Comparison of ENCODE assay signal across 24 cellular contexts in genomic region chr1:239723821-239724367, GRCh38.
DNase-seq lines count a peak whose midpoint lies in the region; ATAC-seq and TF ChIP-seq lines count a peak whose summit lies in the region.
"Had no signal": no experiment of that assay in that cellular context is flagged by ENCODE, and none has a peak within 500 bp of the region (broad histone marks: within the 10 kb centered on the region; RNA-seq: fewer than 3 reads in every experiment).

No MANE protein-coding gene starts in this region.

- DNase-seq in NCI-H748 (lab: John Stamatoyannopoulos, UW; ENCODE audit: unreplicated experiment) (peak; percentile 6), NCI-H748 treated with DMSO at 0.1 percent for 48 hours (lab: John Stamatoyannopoulos, UW) (no peak), PC-3 (peak; percentile 38), lower lobe of right lung (no peak), retina (no peak), activated gamma-delta T cell (lab: John Stamatoyannopoulos, UW) (no peak)
- DNase-seq in CD4-positive, CD25-positive, alpha-beta regulatory T cell = no peak
- no peak for DNase-seq in activated CD4-positive, CD25-positive, alpha-beta regulatory T cell (lab: John Stamatoyannopoulos, UW)
- DNase-seq: 8988T; DMS79 treated with DMSO at 0.1 percent for 48 hours; H7; MM.1S; NCI-H1048; NCI-H1417 treated with DMSO at 0.1 percent for 48 hours; NCI-H187; NCI-H526 treated with DMSO at 0.1 percent for 48 hours; NK-92 treated with Interleukin-12 subunit alpha and Interleukin-12 subunit beta, amount 100 ng/mL, for 24 hours; SIG-M5; SK-N-SH had no signal

- H3F3A ChIP-seq in PC-3 (ENCODE audit: low read length, unreplicated experiment) = no peaks in the 10 kb centered on the region

- no peaks in the 10 kb centered on the region for H3K9me2 ChIP-seq in PC-3 (replicated peaks; ENCODE audit: low read length)
- H3K9me2 ChIP-seq: SK-N-SH had no signal

- peaks cover 18 to 65% (median 29%) of the 10 kb centered on the region in 4 donors for H3K4me1 Mint-ChIP-seq in CD4-positive, CD25-positive, alpha-beta regulatory T cell

- ATAC-seq in CD4-positive, CD25-positive, alpha-beta regulatory T cell (ENCODE audit: low read depth in 2 of 2) = no peak
- peak; percentile 78 for ATAC-seq in PC-3
- ATAC-seq in lower lobe of right lung = peak; percentile 47 to 68
- ATAC-seq: GM12878, HepG2, K562, Panc1 had no signal

- peaks cover 8% of the 10 kb centered on the region for H3K36me3 Mint-ChIP-seq in CD4-positive, CD25-positive, alpha-beta regulatory T cell

- CTCF ChIA-PET in PC-3 (lab: Charles Lee) = no interaction called here

- H3K27ac Mint-ChIP-seq in CD4-positive, CD25-positive, alpha-beta regulatory T cell = peak overlapping the region in 2 of 3 donors; percentile 43 to 88

- POLR2A ChIA-PET in PC-3 (lab: Charles Lee; ENCODE audit: unreplicated experiment) = no interaction called here

- H3K4me3 ChIP-seq in CD4-positive, CD25-positive, alpha-beta regulatory T cell (ENCODE audit: low read depth, low read length) = peak overlapping the region; percentile 5
- H3K4me3 ChIP-seq in PC-3 (ENCODE audit: low read length) = no peak overlapping the region
- no peak overlapping the region for H3K4me3 ChIP-seq in lower lobe of right lung
- H3K4me3 ChIP-seq: BLaER1 treated with 17β-estradiol and CSF1 and Interleukin-3, amounts not matched to agents 10 nM and 100 nM; GM12878; K562 had no signal

- no peak overlapping the region for H3K27ac ChIP-seq in CD4-positive, CD25-positive, alpha-beta regulatory T cell (ENCODE audit: insufficient read depth, low read length, poor library complexity, severe bottlenecking)
- H3K27ac ChIP-seq in PC-3 (ENCODE audit: low read length) (no peak overlapping the region), lower lobe of right lung (no peak overlapping the region)
- H3K27ac ChIP-seq: BLaER1 treated with 17β-estradiol and CSF1 and Interleukin-3, amounts not matched to agents 10 nM and 100 nM had no signal

- peaks cover 19% of the 10 kb centered on the region for H3K4me1 ChIP-seq in CD4-positive, CD25-positive, alpha-beta regulatory T cell (ENCODE audit: control insufficient read depth, insufficient read depth, low read length, poor library complexity, severe bottlenecking)
- H3K4me1 ChIP-seq in PC-3 (ENCODE audit: insufficient read depth, low read length) = no peaks in the 10 kb centered on the region
- H3K4me1 ChIP-seq in lower lobe of right lung = peaks cover 5% of the 10 kb centered on the region

- peak overlapping the region in 2 of 4 donors; percentile 7 to 38 for H3K4me3 Mint-ChIP-seq in CD4-positive, CD25-positive, alpha-beta regulatory T cell

- no peaks in the 10 kb centered on the region for H3K9me3 ChIP-seq in CD4-positive, CD25-positive, alpha-beta regulatory T cell (ENCODE audit: control insufficient read depth in 2 of 2, low read length in 2 of 2)
- H3K9me3 ChIP-seq in PC-3 (ENCODE audit: low read length) = no peaks in the 10 kb centered on the region
- no peaks in the 10 kb centered on the region for H3K9me3 ChIP-seq in lower lobe of right lung
- H3K9me3 ChIP-seq: BLaER1 treated with 17β-estradiol and CSF1 and Interleukin-3, amounts not matched to agents 10 nM and 100 nM; SK-N-SH had no signal

- H2AFZ ChIP-seq in PC-3 (ENCODE audit: low read length) = no peak overlapping the region

- BruUV-seq in PC-3 (replicated peaks; lab: Mats Ljungman, UMichigan) = no TSS peak

- H3K4me2 ChIP-seq in PC-3 (ENCODE audit: low read length) = no peak overlapping the region
- H3K4me2 ChIP-seq: BLaER1 treated with 17β-estradiol and CSF1 and Interleukin-3, amounts not matched to agents 10 nM and 100 nM; SK-N-SH had no signal

- H3K9ac ChIP-seq in PC-3 (ENCODE audit: low read length) = no peak overlapping the region
- H3K9ac ChIP-seq: BLaER1 treated with 17β-estradiol and CSF1 and Interleukin-3, amounts not matched to agents 10 nM and 100 nM; SK-N-SH had no signal

- no peaks in the 10 kb centered on the region for H3K27me3 Mint-ChIP-seq in CD4-positive, CD25-positive, alpha-beta regulatory T cell

- peaks cover 0 to 7% (median 0%) of the 10 kb centered on the region in 7 donors for H3K9me3 Mint-ChIP-seq in CD4-positive, CD25-positive, alpha-beta regulatory T cell

- no peaks in the 10 kb centered on the region for H4K20me1 ChIP-seq in PC-3 (ENCODE audit: low read length)
- H4K20me1 ChIP-seq: BLaER1 treated with 17β-estradiol and CSF1 and Interleukin-3, amounts not matched to agents 10 nM and 100 nM had no signal

- intact Hi-C loops in PC-3 (cut with micrococcal nuclease) (loop anchor here (2.0 kb wide), 1 partner anchor 41 kb away; no protein-coding TSS in a partner anchor), lower lobe of right lung (cut with DNase I) (no loop called here)

- no peaks in the 10 kb centered on the region for H3K36me3 ChIP-seq in CD4-positive, CD25-positive, alpha-beta regulatory T cell (ENCODE audit: control insufficient read depth, insufficient read depth, low read length)
- H3K36me3 ChIP-seq in PC-3 (ENCODE audit: low read depth, low read length) = no peaks in the 10 kb centered on the region
- H3K36me3 ChIP-seq in lower lobe of right lung = no peaks in the 10 kb centered on the region
- H3K36me3 ChIP-seq: BLaER1 treated with 17β-estradiol and CSF1 and Interleukin-3, amounts not matched to agents 10 nM and 100 nM had no signal

- no peaks in the 10 kb centered on the region for H3K79me2 ChIP-seq in PC-3 (ENCODE audit: low read length)

- TF ChIP-seq CTCF in PC-3 (conservative IDR thresholded peaks at IDR 0.05; ENCODE audit: low read depth, low read length) (no peak), lower lobe of right lung (IDR thresholded peaks at IDR 0.05) (no peak)

- no peaks in the 10 kb centered on the region for H3K27me3 ChIP-seq in CD4-positive, CD25-positive, alpha-beta regulatory T cell (ENCODE audit: control insufficient read depth, insufficient read depth, low read length)
- no peaks in the 10 kb centered on the region for H3K27me3 ChIP-seq in PC-3 (ENCODE audit: low read length)
- no peaks in the 10 kb centered on the region for H3K27me3 ChIP-seq in lower lobe of right lung (ENCODE audit: low read depth)
- H3K27me3 ChIP-seq: BLaER1 treated with 17β-estradiol and CSF1 and Interleukin-3, amounts not matched to agents 10 nM and 100 nM had no signal

Comparison
In these comparisons a context has a peak if more than half of its experiments do, and no peak if none do; other contexts are left out.
1. DNase-seq: peak in NCI-H748 (single experiment) and PC-3 (single experiment); none in NCI-H748 treated with DMSO at 0.1 percent for 48 hours (single experiment), CD4-positive, CD25-positive, alpha-beta regulatory T cell (0 of 3), lower lobe of right lung (single experiment), activated CD4-positive, CD25-positive, alpha-beta regulatory T cell (0 of 4), retina (single experiment) and activated gamma-delta T cell (single experiment).
2. ATAC-seq: peak in PC-3 (single experiment) and lower lobe of right lung (2 of 2); none in CD4-positive, CD25-positive, alpha-beta regulatory T cell (0 of 2).